2 cellular contexts compared by ENCODE assay signal in genomic region chr14:101459392-101459900, GRCh38.
TF ChIP-seq lines count a peak whose summit lies in the region.

No MANE protein-coding gene starts in this region.

TF ChIP-seq in SK-N-SH, 30 proteins besides CTCF, POLR2A, EP300 and RAD21:
- TF ChIP-seq, protein P1, sequence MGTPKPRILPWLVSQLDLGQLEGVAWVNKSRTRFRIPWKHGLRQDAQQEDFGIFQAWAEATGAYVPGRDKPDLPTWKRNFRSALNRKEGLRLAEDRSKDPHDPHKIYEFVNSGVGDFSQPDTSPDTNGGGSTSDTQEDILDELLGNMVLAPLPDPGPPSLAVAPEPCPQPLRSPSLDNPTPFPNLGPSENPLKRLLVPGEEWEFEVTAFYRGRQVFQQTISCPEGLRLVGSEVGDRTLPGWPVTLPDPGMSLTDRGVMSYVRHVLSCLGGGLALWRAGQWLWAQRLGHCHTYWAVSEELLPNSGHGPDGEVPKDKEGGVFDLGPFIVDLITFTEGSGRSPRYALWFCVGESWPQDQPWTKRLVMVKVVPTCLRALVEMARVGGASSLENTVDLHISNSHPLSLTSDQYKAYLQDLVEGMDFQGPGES (IDR thresholded peaks at IDR 0.05; ENCODE audit: low read depth, low read length), result no peak
- no peak for TF ChIP-seq RFX5 (IDR thresholded peaks at IDR 0.05; ENCODE audit: low read length)

TF ChIP-seq in SK-N-SH treated with all-trans-retinoic acid at 6 μM for 48 hours, 23 proteins besides CTCF, POLR2A, EP300 and RAD21 (continued from another document):
- TF ChIP-seq, protein P2, sequence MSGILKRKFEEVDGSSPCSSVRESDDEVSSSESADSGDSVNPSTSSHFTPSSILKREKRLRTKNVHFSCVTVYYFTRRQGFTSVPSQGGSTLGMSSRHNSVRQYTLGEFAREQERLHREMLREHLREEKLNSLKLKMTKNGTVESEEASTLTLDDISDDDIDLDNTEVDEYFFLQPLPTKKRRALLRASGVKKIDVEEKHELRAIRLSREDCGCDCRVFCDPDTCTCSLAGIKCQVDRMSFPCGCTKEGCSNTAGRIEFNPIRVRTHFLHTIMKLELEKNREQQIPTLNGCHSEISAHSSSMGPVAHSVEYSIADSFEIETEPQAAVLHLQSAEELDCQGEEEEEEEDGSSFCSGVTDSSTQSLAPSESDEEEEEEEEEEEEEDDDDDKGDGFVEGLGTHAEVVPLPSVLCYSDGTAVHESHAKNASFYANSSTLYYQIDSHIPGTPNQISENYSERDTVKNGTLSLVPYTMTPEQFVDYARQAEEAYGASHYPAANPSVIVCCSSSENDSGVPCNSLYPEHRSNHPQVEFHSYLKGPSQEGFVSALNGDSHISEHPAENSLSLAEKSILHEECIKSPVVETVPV (CRISPR knock-in tag; IDR thresholded peaks at IDR 0.05), result no peak
- TF ChIP-seq ISL1 (CRISPR knock-in tag; IDR thresholded peaks at IDR 0.05) (no peak), OSR1 (CRISPR knock-in tag; IDR thresholded peaks at IDR 0.05) (no peak), PPARA (CRISPR knock-in tag; IDR thresholded peaks at IDR 0.05; ENCODE audit: borderline replicate concordance) (no peak), ZFP30 (CRISPR knock-in tag; IDR thresholded peaks at IDR 0.05) (no peak), ZFP3 (CRISPR knock-in tag; IDR thresholded peaks at IDR 0.05) (no peak), GLIS3 (CRISPR knock-in tag; IDR thresholded peaks at IDR 0.05) (no peak), TCF4 (CRISPR knock-in tag; IDR thresholded peaks at IDR 0.05; ENCODE audit: borderline replicate concordance) (no peak), ESRRG (CRISPR knock-in tag; IDR thresholded peaks at IDR 0.05) (no peak), ZNF70 (CRISPR knock-in tag; IDR thresholded peaks at IDR 0.05) (no peak), CSDC2 (CRISPR knock-in tag; IDR thresholded peaks at IDR 0.05) (no peak), ZC3H10 (CRISPR knock-in tag; IDR thresholded peaks at IDR 0.05) (no peak), ZNF565 (CRISPR knock-in tag; conservative IDR thresholded peaks at IDR 0.05; ENCODE audit: low read depth) (no peak), SNAI2 (CRISPR knock-in tag; IDR thresholded peaks at IDR 0.05) (no peak), PATZ1 (CRISPR knock-in tag; IDR thresholded peaks at IDR 0.05; ENCODE audit: borderline replicate concordance) (no peak)
- TF ChIP-seq, protein P3, sequence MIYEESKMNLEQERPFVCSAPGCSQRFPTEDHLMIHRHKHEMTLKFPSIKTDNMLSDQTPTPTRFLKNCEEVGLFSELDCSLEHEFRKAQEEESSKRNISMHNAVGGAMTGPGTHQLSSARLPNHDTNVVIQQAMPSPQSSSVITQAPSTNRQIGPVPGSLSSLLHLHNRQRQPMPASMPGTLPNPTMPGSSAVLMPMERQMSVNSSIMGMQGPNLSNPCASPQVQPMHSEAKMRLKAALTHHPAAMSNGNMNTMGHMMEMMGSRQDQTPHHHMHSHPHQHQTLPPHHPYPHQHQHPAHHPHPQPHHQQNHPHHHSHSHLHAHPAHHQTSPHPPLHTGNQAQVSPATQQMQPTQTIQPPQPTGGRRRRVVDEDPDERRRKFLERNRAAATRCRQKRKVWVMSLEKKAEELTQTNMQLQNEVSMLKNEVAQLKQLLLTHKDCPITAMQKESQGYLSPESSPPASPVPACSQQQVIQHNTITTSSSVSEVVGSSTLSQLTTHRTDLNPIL (CRISPR knock-in tag; IDR thresholded peaks at IDR 0.05; ENCODE audit: low read depth), result no peak
- TF ChIP-seq, protein P4, sequence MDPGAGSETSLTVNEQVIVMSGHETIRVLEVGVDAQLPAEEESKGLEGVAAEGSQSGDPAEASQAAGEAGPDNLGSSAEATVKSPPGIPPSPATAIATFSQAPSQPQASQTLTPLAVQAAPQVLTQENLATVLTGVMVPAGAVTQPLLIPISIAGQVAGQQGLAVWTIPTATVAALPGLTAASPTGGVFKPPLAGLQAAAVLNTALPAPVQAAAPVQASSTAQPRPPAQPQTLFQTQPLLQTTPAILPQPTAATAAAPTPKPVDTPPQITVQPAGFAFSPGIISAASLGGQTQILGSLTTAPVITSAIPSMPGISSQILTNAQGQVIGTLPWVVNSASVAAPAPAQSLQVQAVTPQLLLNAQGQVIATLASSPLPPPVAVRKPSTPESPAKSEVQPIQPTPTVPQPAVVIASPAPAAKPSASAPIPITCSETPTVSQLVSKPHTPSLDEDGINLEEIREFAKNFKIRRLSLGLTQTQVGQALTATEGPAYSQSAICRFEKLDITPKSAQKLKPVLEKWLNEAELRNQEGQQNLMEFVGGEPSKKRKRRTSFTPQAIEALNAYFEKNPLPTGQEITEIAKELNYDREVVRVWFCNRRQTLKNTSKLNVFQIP (CRISPR knock-in tag; IDR thresholded peaks at IDR 0.05; ENCODE audit: borderline replicate concordance, low read depth), result no peak
